ENCODE assay signal across 22 cellular contexts in genomic region chr3:38638354-38638753, GRCh38.
"Had no signal": no experiment of that assay in that cellular context is flagged by ENCODE, and none has a peak within 500 bp of the region (broad histone marks: within the 10 kb centered on the region; RNA-seq: fewer than 3 reads in every experiment).

No MANE protein-coding gene starts in this region.

- H3K4me3 ChIP-seq: dorsolateral prefrontal cortex, esophagus muscularis mucosa, gastroesophageal sphincter, left lung, lower lobe of right lung, pancreas, sigmoid colon, testis, tibial artery had no signal

- H3K9me3 ChIP-seq: esophagus muscularis mucosa, gastroesophageal sphincter, left lung, lower lobe of right lung, pancreas, sigmoid colon, testis, tibial artery had no signal

- ATAC-seq: foreskin keratinocyte; gastroesophageal sphincter; left lung; lower lobe of right lung; naive thymus-derived CD8-positive, alpha-beta T cell; pancreas; stimulated activated memory B cell treated with anti-CD40 and anti-IgM and Interleukin-4, amounts not matched to agents 10 μg/mL and 1 μg/mL and 100 μg/mL, for 72 hours; stimulated activated naive CD8-positive, alpha-beta T cell treated with anti-CD3 and anti-CD28 coated beads, Interleukin-15, Interleukin-2, amounts not matched to agents 100 U/mL and 50 U/mL, for 24 hours had no signal

- H3K4me3 Mint-ChIP-seq: naive thymus-derived CD8-positive, alpha-beta T cell; nephron progenitor cell; stimulated activated memory B cell treated with anti-CD40 and anti-IgM and Interleukin-4, amounts not matched to agents 10 μg/mL and 1 μg/mL and 100 μg/mL, for 72 hours; type B pancreatic cell had no signal

- H3K4me1 Mint-ChIP-seq: stimulated activated memory B cell treated with anti-CD40 and anti-IgM and Interleukin-4, amounts not matched to agents 10 μg/mL and 1 μg/mL and 100 μg/mL, for 72 hours had no signal

- H3K36me3 Mint-ChIP-seq: naive thymus-derived CD8-positive, alpha-beta T cell; stimulated activated memory B cell treated with anti-CD40 and anti-IgM and Interleukin-4, amounts not matched to agents 10 μg/mL and 1 μg/mL and 100 μg/mL, for 72 hours; type B pancreatic cell had no signal

- H3K27me3 ChIP-seq: pancreas, testis had no signal

- H3K27ac Mint-ChIP-seq: naive thymus-derived CD8-positive, alpha-beta T cell; nephron progenitor cell; progenitor cell of endocrine pancreas; stimulated activated memory B cell treated with anti-CD40 and anti-IgM and Interleukin-4, amounts not matched to agents 10 μg/mL and 1 μg/mL and 100 μg/mL, for 72 hours; type B pancreatic cell had no signal

- H3K27ac ChIP-seq: dorsolateral prefrontal cortex, esophagus muscularis mucosa, foreskin keratinocyte, gastroesophageal sphincter, left lung, lower lobe of right lung, pancreas, sigmoid colon, testis, tibial artery had no signal

- H3K4me1 ChIP-seq: foreskin keratinocyte, gastroesophageal sphincter, left lung, lower lobe of right lung, pancreas, sigmoid colon, testis, tibial artery had no signal

- DNase-seq: cerebellar nuclear complex; dorsolateral prefrontal cortex; effector CD8-positive, alpha-beta T cell; foreskin keratinocyte; hypothalamus; left lung; lower lobe of right lung; nephron progenitor cell; occipital lobe; pancreas; sigmoid colon; stimulated activated CD4-positive, alpha-beta T cell treated with anti-CD3 and anti-CD28 coated beads, Interleukin-4, amount 100 ng/mL, for 4 hours; stimulated activated naive CD8-positive, alpha-beta T cell treated with anti-CD3 and anti-CD28 coated beads, Interleukin-15, Interleukin-2, amounts not matched to agents 100 U/mL and 50 U/mL, for 24 hours; substantia nigra; testis had no signal

- H3K36me3 ChIP-seq: esophagus muscularis mucosa, gastroesophageal sphincter, left lung, lower lobe of right lung, pancreas, sigmoid colon, tibial artery had no signal

- H3K9me3 Mint-ChIP-seq: naive thymus-derived CD8-positive, alpha-beta T cell; nephron progenitor cell; stimulated activated memory B cell treated with anti-CD40 and anti-IgM and Interleukin-4, amounts not matched to agents 10 μg/mL and 1 μg/mL and 100 μg/mL, for 72 hours; type B pancreatic cell had no signal
